13 cellular contexts compared by ENCODE assay signal in genomic region chr14:99252940-99253868, GRCh38. TPM values are rescaled to one million over a fixed set of nuclear protein-coding genes. Genes with fewer than 3 reads are reported as not detected.
A peak's percentile ranks its signal among the peaks of the same experiment; 100 is the strongest.
DNase-seq lines count a peak whose midpoint lies in the region; ATAC-seq and TF ChIP-seq lines count a peak whose summit lies in the region.
"Had no signal": no experiment of that assay in that cellular context is flagged by ENCODE, and none has a peak within 500 bp of the region (broad histone marks: within the 10 kb centered on the region; RNA-seq: fewer than 3 reads in every experiment).

No MANE protein-coding gene starts in this region.

- peaks cover 41% of the 10 kb centered on the region for H3K4me1 ChIP-seq in suprapubic skin
- H3K4me1 ChIP-seq in stomach: no peaks in the 10 kb centered on the region
- no peaks in the 10 kb centered on the region for H3K4me1 ChIP-seq in GM23248 (ENCODE audit: insufficient read depth)
- H3K4me1 ChIP-seq: transverse colon had no signal

- peak overlapping the region; percentile 95 for H3K27ac Mint-ChIP-seq in activated CD8-positive, alpha-beta T cell treated with anti-CD3 and anti-CD28 coated beads for 36 hours
- H3K27ac Mint-ChIP-seq in effector memory CD8-positive, alpha-beta T cell: peak overlapping the region; percentile 98 to 99

- no peaks in the 10 kb centered on the region for H3F3A ChIP-seq in GM23248 (ENCODE audit: insufficient read depth)

- H3K27me3 ChIP-seq in suprapubic skin (peaks cover 8% of the 10 kb centered on the region), stomach (peaks cover 1 to 91% (median 2%) of the 10 kb centered on the region in 3 donors), GM23248 (replicated peaks; ENCODE audit: insufficient read depth) (peaks cover 3% of the 10 kb centered on the region; the same call in 1 of the 2 replicates)
- H3K27me3 ChIP-seq: brain microvascular endothelial cell, SJCRH30 had no signal

- H3K4me3 Mint-ChIP-seq in activated CD8-positive, alpha-beta T cell treated with anti-CD3 and anti-CD28 coated beads for 36 hours: peak overlapping the region; percentile 86
- peak overlapping the region; percentile 99 for H3K4me3 Mint-ChIP-seq in effector memory CD8-positive, alpha-beta T cell

- POLR2A ChIA-PET in activated CD8-positive, alpha-beta T cell treated with anti-CD3 and anti-CD28 coated beads for 36 hours (lab: Charles Lee): interaction anchor here (0.9 to 7.6 kb wide), 6 partner anchors 9 to 64 kb away, joined by 3 to 131 read pairs (median 14); no protein-coding TSS in a partner anchor

- DNase-seq in activated effector memory CD4-positive, alpha-beta T cell treated with anti-CD3 and anti-CD28 coated beads, Interleukin-2, amount 50 U/mL, for 16 hours: peak; percentile 85
- no peak for DNase-seq in activated effector memory CD4-positive, alpha-beta T cell treated with Interleukin-2 at 50 U/mL for 16 hours
- DNase-seq in activated CD8-positive, alpha-beta T cell treated with anti-CD3 and anti-CD28 coated beads for 36 hours: peak; percentile 87
- DNase-seq in effector memory CD8-positive, alpha-beta T cell: peak in 1 of 3 experiments; percentile 55
- DNase-seq in suprapubic skin (ENCODE audit: low spot score in 2 of 2): no peak
- no peak for DNase-seq in NCI-H1417 treated with DMSO at 0.1 percent for 48 hours (lab: John Stamatoyannopoulos, UW)
- DNase-seq in stomach: no peak
- no peak for DNase-seq in GM23248
- DNase-seq: brain microvascular endothelial cell, EL, NCI-H526, SJCRH30, transverse colon had no signal

- no peaks in the 10 kb centered on the region for H4K20me1 ChIP-seq in GM23248 (ENCODE audit: insufficient read depth)

- peak; percentile 62 for ATAC-seq in activated CD8-positive, alpha-beta T cell treated with anti-CD3 and anti-CD28 coated beads for 36 hours
- peak; percentile 70 for ATAC-seq in effector memory CD8-positive, alpha-beta T cell (replicated peaks)

- no peaks in the 10 kb centered on the region for H3K9me3 ChIP-seq in suprapubic skin
- no peaks in the 10 kb centered on the region for H3K9me3 ChIP-seq in stomach
- H3K9me3 ChIP-seq in GM23248 (ENCODE audit: low read depth): no peaks in the 10 kb centered on the region
- H3K9me3 ChIP-seq: SJCRH30, transverse colon had no signal

- in situ Hi-C loops in GM23248 (cut with MboI): loop anchor here (25.0 kb wide), 1 partner anchor 1116 kb away; no protein-coding TSS in a partner anchor

- no peak overlapping the region for H3K9ac ChIP-seq in GM23248

- H3K9me2 ChIP-seq in GM23248 (ENCODE audit: insufficient read depth): no peaks in the 10 kb centered on the region

- H3K4me1 Mint-ChIP-seq in activated CD8-positive, alpha-beta T cell treated with anti-CD3 and anti-CD28 coated beads for 36 hours (ENCODE audit: low read depth): peaks cover 88% of the 10 kb centered on the region
- H3K4me1 Mint-ChIP-seq in effector memory CD8-positive, alpha-beta T cell (ENCODE audit: low read depth in 2 of 2): peaks cover 76 to 80% of the 10 kb centered on the region in 2 donors

- H3K27me3 Mint-ChIP-seq in activated CD8-positive, alpha-beta T cell treated with anti-CD3 and anti-CD28 coated beads for 36 hours: no peaks in the 10 kb centered on the region
- no peaks in the 10 kb centered on the region for H3K27me3 Mint-ChIP-seq in effector memory CD8-positive, alpha-beta T cell

- no peak for TF ChIP-seq POLR2A in suprapubic skin (IDR thresholded peaks at IDR 0.05)
- no peak for TF ChIP-seq POLR2A in stomach (IDR thresholded peaks at IDR 0.05)

- H3K4me3 ChIP-seq in suprapubic skin (no peak overlapping the region), stomach (no peak overlapping the region), GM23248 (no peak overlapping the region)
- H3K4me3 ChIP-seq: SJCRH30, transverse colon had no signal

- WGBS in suprapubic skin: 64% methylated on average over 11 of the region's 25 CpGs
- 62 to 73% (median 69%) methylated on average over 25 of the region's 25 CpGs for WGBS in stomach, 5 donors
- 65 to 71% methylated on average over 25 of the region's 25 CpGs for WGBS in GM23248 (ENCODE audit: low coverage in 1 of 2, low lambda C conversion rate in 2 of 2, missing lambda C conversion rate in 2 of 2), 2 experiments

- H3K36me3 Mint-ChIP-seq in activated CD8-positive, alpha-beta T cell treated with anti-CD3 and anti-CD28 coated beads for 36 hours (ENCODE audit: low read depth): peaks cover 83% of the 10 kb centered on the region
- H3K36me3 Mint-ChIP-seq in effector memory CD8-positive, alpha-beta T cell (ENCODE audit: insufficient read depth): peaks cover 99% of the 10 kb centered on the region

- intact Hi-C loops in activated CD8-positive, alpha-beta T cell treated with anti-CD3 and anti-CD28 coated beads for 36 hours (cut with micrococcal nuclease): no loop called here
- intact Hi-C loops in stomach (cut with DNase I; ENCODE audit: low total_unique reads): no loop called here

- no peaks in the 10 kb centered on the region for H3K79me2 ChIP-seq in GM23248 (ENCODE audit: insufficient read depth)

- TF ChIP-seq CTCF in activated CD8-positive, alpha-beta T cell treated with anti-CD3 and anti-CD28 coated beads for 36 hours (IDR thresholded peaks at IDR 0.05): no peak
- TF ChIP-seq CTCF in suprapubic skin (IDR thresholded peaks at IDR 0.05) (no peak), stomach (IDR thresholded peaks at IDR 0.05) (no peak)

- TF ChIP-seq EP300 in suprapubic skin (IDR thresholded peaks at IDR 0.05) (no peak), stomach (IDR thresholded peaks at IDR 0.05) (no peak)

- peak overlapping the region; percentile 2 for H3K27ac ChIP-seq in suprapubic skin
- H3K27ac ChIP-seq in stomach: no peak overlapping the region
- H3K27ac ChIP-seq in GM23248: no peak overlapping the region
- H3K27ac ChIP-seq: brain microvascular endothelial cell, SJCRH30, transverse colon had no signal

- no peak overlapping the region for H2AFZ ChIP-seq in GM23248

- no peaks in the 10 kb centered on the region for H3K9me3 Mint-ChIP-seq in activated CD8-positive, alpha-beta T cell treated with anti-CD3 and anti-CD28 coated beads for 36 hours
- H3K9me3 Mint-ChIP-seq in effector memory CD8-positive, alpha-beta T cell: no peaks in the 10 kb centered on the region

- H3K36me3 ChIP-seq in suprapubic skin (no peaks in the 10 kb centered on the region), stomach (no peaks in the 10 kb centered on the region), GM23248 (ENCODE audit: low read depth) (no peaks in the 10 kb centered on the region)
- H3K36me3 ChIP-seq: brain microvascular endothelial cell, SJCRH30, transverse colon had no signal

- CTCF ChIA-PET in activated CD8-positive, alpha-beta T cell treated with anti-CD3 and anti-CD28 coated beads for 36 hours (lab: Charles Lee): interaction anchor here (1.3 to 4.1 kb wide), 7 partner anchors 9 to 64 kb away, joined by 3 to 34 read pairs (median 8); no protein-coding TSS in a partner anchor

- no peak overlapping the region for H3K4me2 ChIP-seq in GM23248 (ENCODE audit: unreplicated experiment)

RNA-seq across cellular contexts. Expression of gene BCL11B, which starts 18.8 kb away (rescaled TPM):
- 10 to 100 TPM; 48.5 to 53.0 TPM for total RNA-seq in activated CD8-positive, alpha-beta T cell treated with anti-CD3 and anti-CD28 coated beads for 36 hours
- 10 to 100 TPM; 35.9 to 53.8 (median 47.5) TPM for total RNA-seq in suprapubic skin
- 1 to 10 TPM in 4 of 5 donors, not detected in 1; 1.3 to 9.6 (median 2.0) TPM for total RNA-seq in stomach
- polyA plus RNA-seq in stomach: under 1 TPM; 0.15 to 0.90 (median 0.19) TPM
- not detected in 2 replicates for total RNA-seq in GM23248 (2014; rRNA removed; shearing (Covaris generic))
- not detected in 2 replicates for polyA plus RNA-seq in GM23248 (2016; fragmentation: Nextera tagmentation; extraction: Ambion mirVana)

Comparison
In these comparisons a context has a peak if more than half of its experiments do, and no peak if none do; other contexts are left out.
1. DNase-seq: peak in activated effector memory CD4-positive, alpha-beta T cell treated with anti-CD3 and anti-CD28 coated beads, Interleukin-2, amount 50 U/mL, for 16 hours (single experiment) and activated CD8-positive, alpha-beta T cell treated with anti-CD3 and anti-CD28 coated beads for 36 hours (single experiment); none in activated effector memory CD4-positive, alpha-beta T cell treated with Interleukin-2 at 50 U/mL for 16 hours (single experiment), suprapubic skin (0 of 2), NCI-H1417 treated with DMSO at 0.1 percent for 48 hours (single experiment), stomach (single experiment) and GM23248 (single experiment).